In genomic region chr3:52231502-52232278, GRCh38 we compare ENCODE assay signal across 1 cellular context.
TF ChIP-seq lines count a peak whose summit lies in the region.

No MANE protein-coding gene starts in this region.

TF ChIP-seq in HepG2, 621 proteins besides CTCF, POLR2A, EP300 and RAD21 (continues in another document):
- TF ChIP-seq TGIF2 (CRISPR knock-in tag; IDR thresholded peaks at IDR 0.05) (no peak), ZBTB44 (CRISPR knock-in tag; IDR thresholded peaks at IDR 0.05) (no peak), DRAP1 (CRISPR knock-in tag; IDR thresholded peaks at IDR 0.05) (no peak), RBFOX2 (IDR thresholded peaks at IDR 0.05; ENCODE audit: low read depth, low read length) (peak; percentile 60), ZNF615 (CRISPR knock-in tag; IDR thresholded peaks at IDR 0.05; ENCODE audit: borderline replicate concordance) (no peak), ZNF513 (CRISPR knock-in tag; conservative IDR thresholded peaks at IDR 0.05) (no peak), HNF1A (IDR thresholded peaks at IDR 0.05; ENCODE audit: low read depth) (no peak), HNF1A (CRISPR knock-in tag; IDR thresholded peaks at IDR 0.05; ENCODE audit: borderline replicate concordance) (peak; percentile 53; the same call in 1 of the 2 replicates), KDM3A (CRISPR knock-in tag; IDR thresholded peaks at IDR 0.05; ENCODE audit: low read depth) (peak; percentile 83; the same call in 1 of the 2 replicates), PCBP1 (IDR thresholded peaks at IDR 0.05; ENCODE audit: borderline replicate concordance, low read depth, low read length) (no peak), ZNF598 (CRISPR knock-in tag; IDR thresholded peaks at IDR 0.05; ENCODE audit: borderline replicate concordance) (no peak), TIGD3 (CRISPR knock-in tag; IDR thresholded peaks at IDR 0.05; ENCODE audit: borderline replicate concordance) (no peak), ZNF34 (CRISPR knock-in tag; IDR thresholded peaks at IDR 0.05; ENCODE audit: borderline replicate concordance) (0 out of 2 replicates have a peak, but pooled peaks have one; percentile 40), REPIN1 (CRISPR knock-in tag; IDR thresholded peaks at IDR 0.05; ENCODE audit: borderline replicate concordance, low read depth) (no peak), ARNT (IDR thresholded peaks at IDR 0.05) (no peak), ZBTB38 (CRISPR knock-in tag; IDR thresholded peaks at IDR 0.05) (no peak), RXRB (CRISPR knock-in tag; IDR thresholded peaks at IDR 0.05; ENCODE audit: borderline replicate concordance) (no peak), YEATS4 (CRISPR knock-in tag; IDR thresholded peaks at IDR 0.05; ENCODE audit: borderline replicate concordance) (no peak), ZNF75D (CRISPR knock-in tag; IDR thresholded peaks at IDR 0.05; ENCODE audit: borderline replicate concordance) (no peak), ZNF616 (CRISPR knock-in tag; IDR thresholded peaks at IDR 0.05; ENCODE audit: low read depth) (no peak), ZNF800 (CRISPR knock-in tag; IDR thresholded peaks at IDR 0.05) (no peak), ZNF230 (CRISPR knock-in tag; IDR thresholded peaks at IDR 0.05) (0 out of 2 replicates have a peak, but pooled peaks have one; percentile 42), STAG1 (CRISPR knock-in tag; IDR thresholded peaks at IDR 0.05) (peak; percentile 82), MEIS2 (CRISPR knock-in tag; IDR thresholded peaks at IDR 0.05) (no peak), PITX1 (CRISPR knock-in tag; IDR thresholded peaks at IDR 0.05) (0 out of 2 replicates have a peak, but pooled peaks have one; percentile 23), ZNF275 (CRISPR knock-in tag; IDR thresholded peaks at IDR 0.05; ENCODE audit: borderline replicate concordance) (no peak), SMAD1 (CRISPR knock-in tag; IDR thresholded peaks at IDR 0.05; ENCODE audit: borderline replicate concordance, low read depth) (0 out of 2 replicates have a peak, but pooled peaks have one; percentile 37), HMGXB3 (CRISPR knock-in tag; IDR thresholded peaks at IDR 0.05; ENCODE audit: borderline replicate concordance) (no peak), ARNT2 (CRISPR knock-in tag; IDR thresholded peaks at IDR 0.05; ENCODE audit: low read depth) (0 out of 2 replicates have a peak, but pooled peaks have one; percentile 37), ATF1 (CRISPR knock-in tag; IDR thresholded peaks at IDR 0.05) (no peak), ZNF362 (CRISPR knock-in tag; IDR thresholded peaks at IDR 0.05; ENCODE audit: borderline replicate concordance) (0 out of 2 replicates have a peak, but pooled peaks have one; percentile 28), KLF12 (CRISPR knock-in tag; IDR thresholded peaks at IDR 0.05; ENCODE audit: borderline replicate concordance) (no peak), ZNF503 (CRISPR knock-in tag; IDR thresholded peaks at IDR 0.05) (no peak), SIN3A (IDR thresholded peaks at IDR 0.05; ENCODE audit: borderline replicate concordance, low read depth, low read length) (no peak), RELA (CRISPR knock-in tag; IDR thresholded peaks at IDR 0.05) (no peak), ZBTB3 (CRISPR knock-in tag; IDR thresholded peaks at IDR 0.05; ENCODE audit: borderline replicate concordance, low read depth) (no peak), HNRNPL (IDR thresholded peaks at IDR 0.05; ENCODE audit: low read depth, low read length) (peak; percentile 94), CERS6 (CRISPR knock-in tag; IDR thresholded peaks at IDR 0.05) (no peak)
